In the genomic region with DNA sequence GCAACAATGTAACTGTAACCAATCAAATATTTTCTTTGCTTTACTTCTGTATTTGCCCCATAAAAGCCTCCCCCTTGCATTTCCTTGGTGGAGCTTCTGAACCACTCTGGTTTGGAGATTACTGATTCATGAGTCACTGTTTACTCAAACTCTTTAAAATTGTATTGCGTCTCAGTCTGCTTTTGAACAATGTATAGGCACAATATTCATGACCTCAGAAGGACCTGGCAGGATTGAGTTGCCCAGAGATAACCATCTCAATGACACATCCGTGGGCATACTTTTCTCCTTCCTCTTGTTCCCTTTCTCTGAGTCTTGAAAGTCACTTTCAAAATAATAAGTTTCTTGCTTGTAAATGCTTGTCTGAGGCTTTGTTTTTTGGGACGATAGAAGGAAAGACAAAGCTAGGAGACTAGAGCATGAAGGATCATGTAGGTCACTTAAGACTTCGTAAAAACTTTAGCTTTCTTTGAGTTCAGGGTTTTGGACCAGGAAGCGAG, we compare ENCODE assay signal across 10 cellular contexts. TPM values are rescaled to one million over a fixed set of nuclear protein-coding genes. Genes with fewer than 3 reads are reported as not detected.
A peak's percentile ranks its signal among the peaks of the same experiment; 100 is the strongest.
DNase-seq lines count a peak whose midpoint lies in the region; ATAC-seq lines count a peak whose summit lies in the region.
"Had no signal": no experiment of that assay in that cellular context is flagged by ENCODE, and none has a peak within 500 bp of the region (broad histone marks: within the 10 kb centered on the region; RNA-seq: fewer than 3 reads in every experiment).

No MANE protein-coding gene starts in this region.

- no peak overlapping the region for H3K27ac Mint-ChIP-seq in CD4-positive, CD25-positive, alpha-beta regulatory T cell

- no peaks in the 10 kb centered on the region for H3K27me3 Mint-ChIP-seq in CD4-positive, CD25-positive, alpha-beta regulatory T cell

- H3K4me3 Mint-ChIP-seq in CD4-positive, CD25-positive, alpha-beta regulatory T cell: no peak overlapping the region

- H3K36me3 Mint-ChIP-seq in CD4-positive, CD25-positive, alpha-beta regulatory T cell: no peaks in the 10 kb centered on the region

- H3K4me3 ChIP-seq in CD4-positive, CD25-positive, alpha-beta regulatory T cell (ENCODE audit: low read depth, low read length): no peak overlapping the region
- H3K4me3 ChIP-seq: thoracic aorta had no signal

- intact Hi-C loops in posterior cingulate gyrus (cut with DNase I): no loop called here

- peaks cover 7% of the 10 kb centered on the region for H3K27me3 ChIP-seq in CD4-positive, CD25-positive, alpha-beta regulatory T cell (ENCODE audit: control insufficient read depth, insufficient read depth, low read length)

- no peaks in the 10 kb centered on the region for H3K36me3 ChIP-seq in CD4-positive, CD25-positive, alpha-beta regulatory T cell (ENCODE audit: control insufficient read depth, insufficient read depth, low read length)
- H3K36me3 ChIP-seq: thoracic aorta had no signal

- ATAC-seq in CD4-positive, CD25-positive, alpha-beta regulatory T cell (ENCODE audit: low read depth in 2 of 2): peak; percentile 28 to 59
- no peak for ATAC-seq in left lobe of liver

- H3K9me3 ChIP-seq in CD4-positive, CD25-positive, alpha-beta regulatory T cell (ENCODE audit: control insufficient read depth in 2 of 2, low read length in 2 of 2): no peaks in the 10 kb centered on the region
- H3K9me3 ChIP-seq: thoracic aorta had no signal

- H3K27ac ChIP-seq in CD4-positive, CD25-positive, alpha-beta regulatory T cell (ENCODE audit: insufficient read depth, low read length, poor library complexity, severe bottlenecking): no peak overlapping the region
- H3K27ac ChIP-seq: HL-60, thoracic aorta had no signal

- DNase-seq in CD4-positive, CD25-positive, alpha-beta regulatory T cell: peak in 1 of 3 donors; percentile 4
- peak; percentile 83 for DNase-seq in H4 (ENCODE audit: low spot score)
- peak; percentile 58 for DNase-seq in SHP77 treated with DMSO at 0.1 percent for 48 hours (lab: John Stamatoyannopoulos, UW)
- peak; percentile 68 for DNase-seq in glomerular visceral epithelial cell (ENCODE audit: extremely low spot score)
- DNase-seq in NCI-H146 treated with DMSO at 0.1 percent for 48 hours (lab: John Stamatoyannopoulos, UW; ENCODE audit: unreplicated experiment): no peak
- no peak for DNase-seq in germinal center (ENCODE audit: low spot score)
- no peak for DNase-seq in posterior cingulate gyrus
- DNase-seq in left lobe of liver (ENCODE audit: low spot score): no peak

- H3K9me3 Mint-ChIP-seq in CD4-positive, CD25-positive, alpha-beta regulatory T cell: no peaks in the 10 kb centered on the region

- no peaks in the 10 kb centered on the region for H3K4me1 ChIP-seq in CD4-positive, CD25-positive, alpha-beta regulatory T cell (ENCODE audit: control insufficient read depth, insufficient read depth, low read length, poor library complexity, severe bottlenecking)

- H3K4me1 Mint-ChIP-seq in CD4-positive, CD25-positive, alpha-beta regulatory T cell: peaks cover 3 to 6% (median 5%) of the 10 kb centered on the region in 4 donors

RNA-seq across cellular contexts. Expression of a gene that starts 57.1 kb away (rescaled TPM):
- not detected for total RNA-seq in CD4-positive, CD25-positive, alpha-beta regulatory T cell
- not detected for polyA plus RNA-seq in CD4-positive, CD25-positive, alpha-beta regulatory T cell
- total RNA-seq in H4 (2014; rRNA removed; shearing (Covaris generic)): not detected in 2 replicates
- not detected for total RNA-seq in left lobe of liver
- total RNA-seq: thoracic aorta had no signal

Comparison
In these comparisons a context has a peak if more than half of its experiments do, and no peak if none do; other contexts are left out.
1. DNase-seq: peak in H4 (single experiment), SHP77 treated with DMSO at 0.1 percent for 48 hours (single experiment) and glomerular visceral epithelial cell (single experiment); none in NCI-H146 treated with DMSO at 0.1 percent for 48 hours (single experiment), germinal center (single experiment), posterior cingulate gyrus (0 of 10) and left lobe of liver (single experiment).